Comparison of ENCODE assay signal across 23 cellular contexts in the genomic region with DNA sequence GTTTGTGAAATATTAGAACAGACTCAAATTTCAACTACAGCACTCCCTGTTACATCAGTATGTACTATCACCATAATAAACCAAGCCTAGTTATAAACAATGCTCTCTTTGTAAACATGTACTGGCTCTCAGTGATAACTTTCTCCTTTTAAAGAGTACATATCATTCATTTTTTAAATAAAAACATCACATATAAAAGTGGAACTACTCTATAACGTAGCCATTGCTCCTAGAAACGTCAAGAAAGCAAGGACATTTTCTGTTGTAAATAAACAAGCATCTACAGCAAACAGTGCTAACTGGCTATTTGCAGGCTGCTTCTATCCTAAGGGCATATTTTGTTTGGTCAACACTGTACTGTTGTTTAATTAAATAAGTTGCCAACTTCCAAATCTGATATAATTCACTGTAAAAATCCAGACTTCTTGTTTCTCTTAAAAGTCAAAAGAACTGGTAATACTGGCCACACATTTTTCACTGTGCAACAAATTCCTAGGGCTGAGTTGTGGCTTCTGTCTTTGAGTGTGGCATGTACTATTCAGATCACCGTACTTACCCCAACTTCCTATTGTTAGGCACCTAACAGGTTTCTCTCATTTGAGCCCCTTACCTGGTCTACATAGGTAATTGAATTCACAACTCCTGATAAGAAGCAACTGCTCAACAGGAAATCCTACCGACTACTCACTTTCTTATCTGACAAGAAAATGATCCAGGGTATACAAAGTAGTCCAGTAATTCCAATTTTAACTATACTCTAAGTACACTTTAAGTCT.
A peak's percentile ranks its signal among the peaks of the same experiment; 100 is the strongest.
DNase-seq lines count a peak whose midpoint lies in the region; ATAC-seq and TF ChIP-seq lines count a peak whose summit lies in the region.
"Had no signal": no experiment of that assay in that cellular context is flagged by ENCODE, and none has a peak within 500 bp of the region (broad histone marks: within the 10 kb centered on the region; RNA-seq: fewer than 3 reads in every experiment).

No MANE protein-coding gene starts in this region.

- H2AFZ ChIP-seq in mammary epithelial cell (ENCODE audit: low read depth, low read length), result no peak overlapping the region

- no peak overlapping the region for H3K4me3 ChIP-seq in mammary epithelial cell (replicated peaks in 1 of 3; ENCODE audit: insufficient read depth in 1 of 3, low read depth in 2 of 3, low read length in 3 of 3)
- no peak overlapping the region for H3K4me3 ChIP-seq in fibroblast of villous mesenchyme (ENCODE audit: low read depth, low read length)
- no peak overlapping the region for H3K4me3 ChIP-seq in tibial nerve
- H3K4me3 ChIP-seq: tibial artery had no signal

- CTCF ChIA-PET in MCF 10A (lab: Yijun Ruan, JAX) (no interaction called here), mammary epithelial cell (lab: Charles Lee; ENCODE audit: low non-redundant PET) (no interaction called here)

- no peaks in the 10 kb centered on the region for H3K27me3 ChIP-seq in mammary epithelial cell (ENCODE audit: insufficient read depth, low read length)
- no peaks in the 10 kb centered on the region for H3K27me3 ChIP-seq in tibial nerve
- H3K27me3 ChIP-seq: tibial artery had no signal

- H3K4me1 Mint-ChIP-seq in MCF 10A (ENCODE audit: insufficient read depth, unreplicated experiment), result peaks cover 16% of the 10 kb centered on the region

- no peaks in the 10 kb centered on the region for H4K20me1 ChIP-seq in mammary epithelial cell (ENCODE audit: insufficient read depth, low read length)

- H3K9me3 Mint-ChIP-seq in MCF 10A (ENCODE audit: unreplicated experiment), result no peaks in the 10 kb centered on the region
- H3K9me3 Mint-ChIP-seq: stimulated activated effector memory CD8-positive, alpha-beta T cell treated with anti-CD3 and anti-CD28 coated beads, Interleukin-12 subunit alpha, Interleukin-12 subunit beta, amount 100 ng/mL, for 72 hours; T-helper 2 cell treated with Interferon-gamma antibody and Interleukin-4, amounts not matched to agents 5 μg/mL and 100 μg/mL, for 36 hours had no signal

- WGBS in mammary epithelial cell (ENCODE audit: low coverage, missing lambda C conversion rate), result 81% methylated on average over 4 of the region's 4 CpGs
- 46 to 52% methylated on average over 4 of the region's 4 CpGs for WGBS in tibial nerve, 2 donors

- no peak overlapping the region for H3K4me2 ChIP-seq in mammary epithelial cell (ENCODE audit: insufficient read depth, low read depth, low read length)

- no peak overlapping the region for H3K9ac ChIP-seq in mammary epithelial cell (ENCODE audit: insufficient read depth, low read length)

- H3K4me1 ChIP-seq in mammary epithelial cell (ENCODE audit: insufficient read depth, low read length), result no peaks in the 10 kb centered on the region
- H3K4me1 ChIP-seq in tibial nerve, result peaks cover 0 to 20% (median 0%) of the 10 kb centered on the region in 4 donors
- H3K4me1 ChIP-seq: tibial artery had no signal

- no peak overlapping the region for H3K4me3 Mint-ChIP-seq in MCF 10A (ENCODE audit: unreplicated experiment)
- H3K4me3 Mint-ChIP-seq: CD14-positive monocyte; stimulated activated effector memory CD8-positive, alpha-beta T cell treated with anti-CD3 and anti-CD28 coated beads, Interleukin-12 subunit alpha, Interleukin-12 subunit beta, amount 100 ng/mL, for 72 hours; T-helper 2 cell treated with Interferon-gamma antibody and Interleukin-4, amounts not matched to agents 5 μg/mL and 100 μg/mL, for 36 hours had no signal

- H3K36me3 Mint-ChIP-seq in MCF 10A (ENCODE audit: insufficient read depth, unreplicated experiment), result peaks cover 5% of the 10 kb centered on the region
- H3K36me3 Mint-ChIP-seq: stimulated activated effector memory CD8-positive, alpha-beta T cell treated with anti-CD3 and anti-CD28 coated beads, Interleukin-12 subunit alpha, Interleukin-12 subunit beta, amount 100 ng/mL, for 72 hours had no signal

- H3K27me3 Mint-ChIP-seq in MCF 10A (ENCODE audit: insufficient read depth, unreplicated experiment), result no peaks in the 10 kb centered on the region

- intact Hi-C loops in MCF 10A (cut with micrococcal nuclease), result no loop called here
- intact Hi-C loops in mammary epithelial cell (cut with micrococcal nuclease), result no loop called here

- DNase-seq in MCF 10A (ENCODE audit: unreplicated experiment) (no peak), mammary epithelial cell (no peak), fibroblast of villous mesenchyme (ENCODE audit: low read depth) (peak; percentile 53), tibial nerve (ENCODE audit: low spot score in 2 of 2) (no peak), dermis blood vessel endothelial cell (no peak)
- DNase-seq: activated CD4-positive, CD25-positive, alpha-beta regulatory T cell treated with anti-CD3 and anti-CD28 coated beads, Interleukin-2, amount 50 U/mL, for 72 hours; activated effector memory CD4-positive, alpha-beta T cell treated with anti-CD3 and anti-CD28 coated beads, Interleukin-2, amount 50 U/mL, for 16 hours; central memory CD4-positive, alpha-beta T cell; DMS153; effector memory CD4-positive, alpha-beta T cell; left cardiac atrium; MM.1S; NCI-H1694; NCI-H510A; retina; SIG-M5; tibial artery had no signal

- no peaks in the 10 kb centered on the region for H3K9me3 ChIP-seq in mammary epithelial cell (replicated peaks; ENCODE audit: insufficient read depth, low read length)
- H3K9me3 ChIP-seq in tibial nerve, result no peaks in the 10 kb centered on the region
- H3K9me3 ChIP-seq: tibial artery had no signal

- ATAC-seq in HG03442 (IDR thresholded peaks at IDR 0.05; ENCODE audit: unreplicated experiment) (no peak), HG03520 (IDR thresholded peaks at IDR 0.05; ENCODE audit: unreplicated experiment) (no peak)
- ATAC-seq: left cardiac atrium; stimulated activated effector memory CD8-positive, alpha-beta T cell treated with anti-CD3 and anti-CD28 coated beads, Interleukin-12 subunit alpha, Interleukin-12 subunit beta, amount 100 ng/mL, for 72 hours had no signal

- H3K36me3 ChIP-seq in mammary epithelial cell (ENCODE audit: insufficient read depth, low read length), result no peaks in the 10 kb centered on the region
- no peaks in the 10 kb centered on the region for H3K36me3 ChIP-seq in tibial nerve
- H3K36me3 ChIP-seq: tibial artery had no signal

- TF ChIP-seq CTCF in MCF 10A (IDR thresholded peaks at IDR 0.05; ENCODE audit: unreplicated experiment) (no peak), mammary epithelial cell (conservative IDR thresholded peaks at IDR 0.05 in 1 of 2, IDR thresholded peaks at IDR 0.05 in 1 of 2; ENCODE audit: extremely low read depth in 1 of 2, insufficient read depth in 1 of 2, low read depth in 1 of 2, low read length in 2 of 2) (no peak), VCaP (conservative IDR thresholded peaks at IDR 0.05) (no peak), fibroblast of villous mesenchyme (IDR thresholded peaks at IDR 0.05; ENCODE audit: insufficient read depth, low read depth, low read length) (no peak), tibial nerve (IDR thresholded peaks at IDR 0.05) (no peak)

- H3K27ac Mint-ChIP-seq in MCF 10A (ENCODE audit: low read depth, unreplicated experiment), result peak overlapping the region; percentile 18
- H3K27ac Mint-ChIP-seq: CD14-positive monocyte; stimulated activated effector memory CD8-positive, alpha-beta T cell treated with anti-CD3 and anti-CD28 coated beads, Interleukin-12 subunit alpha, Interleukin-12 subunit beta, amount 100 ng/mL, for 72 hours; T-helper 2 cell treated with Interferon-gamma antibody and Interleukin-4, amounts not matched to agents 5 μg/mL and 100 μg/mL, for 36 hours had no signal

- no peak for TF ChIP-seq EP300 in tibial nerve (IDR thresholded peaks at IDR 0.05)

- POLR2A ChIA-PET in MCF 10A (lab: Yijun Ruan, JAX), result no interaction called here

- in situ Hi-C loops in mammary epithelial cell (cut with MboI; ENCODE audit: low sequenced_read_pairs in 2 of 2), result no loop called here

- H3K79me2 ChIP-seq in mammary epithelial cell (ENCODE audit: insufficient read depth, low read length), result no peaks in the 10 kb centered on the region

- BruUV-seq in MCF 10A (replicated peaks; lab: Mats Ljungman, UMichigan), result no TSS peak
- no TSS peak for BruUV-seq in mammary epithelial cell (replicated peaks; lab: Mats Ljungman, UMichigan)

- TF ChIP-seq POLR2A in tibial nerve (IDR thresholded peaks at IDR 0.05), result no peak

- no peak overlapping the region for H3K27ac ChIP-seq in mammary epithelial cell (ENCODE audit: insufficient read depth, low read depth, low read length)
- H3K27ac ChIP-seq in VCaP, result peak overlapping the region; percentile 65
- peak overlapping the region in 3 of 4 donors; percentile 21 to 53 (median 31) for H3K27ac ChIP-seq in tibial nerve
- H3K27ac ChIP-seq: tibial artery had no signal

- dilution Hi-C loops in mammary epithelial cell (cut with HindIII; ENCODE audit: low sequenced_read_pairs), result no loop called here
